ENCODE assay signal across 17 cellular contexts in the genomic region with DNA sequence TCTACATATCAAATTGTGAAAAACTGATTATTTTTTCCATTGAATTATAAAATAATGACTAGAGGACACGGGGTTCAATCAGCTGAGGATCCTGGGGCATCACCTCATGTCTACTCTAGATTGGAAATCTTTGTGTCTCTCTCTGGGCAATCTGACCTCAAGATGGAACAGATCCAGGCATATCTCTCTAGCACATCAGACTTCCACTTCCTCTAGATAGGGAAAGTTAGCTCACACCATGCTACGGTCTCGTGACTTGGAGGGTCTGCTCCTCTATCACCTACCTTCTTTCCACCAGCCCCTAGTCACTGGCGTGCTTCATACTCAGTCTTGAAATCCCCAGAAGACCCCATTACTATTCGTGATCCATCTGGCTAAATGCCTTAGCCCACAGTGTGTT.
DNase-seq lines count a peak whose midpoint lies in the region; ATAC-seq and TF ChIP-seq lines count a peak whose summit lies in the region.
"Had no signal": no experiment of that assay in that cellular context is flagged by ENCODE, and none has a peak within 500 bp of the region (broad histone marks: within the 10 kb centered on the region; RNA-seq: fewer than 3 reads in every experiment).

No MANE protein-coding gene starts in this region.

- H3K36me3 Mint-ChIP-seq in CD8-positive, alpha-beta T cell = peaks cover 43% of the 10 kb centered on the region
- peaks cover 12% of the 10 kb centered on the region for H3K36me3 Mint-ChIP-seq in IgD-negative memory B cell
- peaks cover 12% of the 10 kb centered on the region for H3K36me3 Mint-ChIP-seq in activated naive CD8-positive, alpha-beta T cell
- H3K36me3 Mint-ChIP-seq in naive thymus-derived CD4-positive, alpha-beta T cell = peaks cover 14 to 40% (median 20%) of the 10 kb centered on the region in 5 donors

- H3K27ac ChIP-seq in CD8-positive, alpha-beta T cell (ENCODE audit: low read depth, low read length) = no peak overlapping the region
- peak overlapping the region; percentile 36 for H3K27ac ChIP-seq in naive thymus-derived CD4-positive, alpha-beta T cell (ENCODE audit: low read depth, low read length)
- H3K27ac ChIP-seq: BLaER1, HL-60, thoracic aorta had no signal

- peaks cover 2% of the 10 kb centered on the region for H3K9me3 Mint-ChIP-seq in CD8-positive, alpha-beta T cell
- peaks cover 0 to under 1% (median 0%) of the 10 kb centered on the region in 3 donors for H3K9me3 Mint-ChIP-seq in IgD-negative memory B cell
- H3K9me3 Mint-ChIP-seq in activated naive CD8-positive, alpha-beta T cell (ENCODE audit: low read depth) = peaks cover under 1% of the 10 kb centered on the region
- peaks cover 0 to 2% (median under 1%) of the 10 kb centered on the region in 11 donors for H3K9me3 Mint-ChIP-seq in naive thymus-derived CD4-positive, alpha-beta T cell
- H3K9me3 Mint-ChIP-seq: endodermal cell had no signal

- H3K36me3 ChIP-seq in CD8-positive, alpha-beta T cell (ENCODE audit: insufficient read depth, low read length) = peaks cover 4% of the 10 kb centered on the region
- peaks cover 0 to 12% (median 0%) of the 10 kb centered on the region in 3 experiments for H3K36me3 ChIP-seq in naive thymus-derived CD4-positive, alpha-beta T cell (ENCODE audit: control insufficient read depth in 2 of 3, insufficient read depth in 3 of 3, low read length in 3 of 3)
- H3K36me3 ChIP-seq: BLaER1, thoracic aorta had no signal

- peaks cover 74% of the 10 kb centered on the region for H3K4me1 ChIP-seq in CD8-positive, alpha-beta T cell (ENCODE audit: insufficient read depth, low read length)
- peaks cover 43 to 67% of the 10 kb centered on the region in 2 donors for H3K4me1 ChIP-seq in naive thymus-derived CD4-positive, alpha-beta T cell (ENCODE audit: control insufficient read depth in 2 of 2, insufficient read depth in 2 of 2, low read length in 2 of 2)

- H3K4me3 ChIP-seq in CD8-positive, alpha-beta T cell (ENCODE audit: low read depth, low read length) = no peak overlapping the region
- H3K4me3 ChIP-seq in naive thymus-derived CD4-positive, alpha-beta T cell (ENCODE audit: low read length) = no peak overlapping the region
- H3K4me3 ChIP-seq: BLaER1, thoracic aorta had no signal

- POLR2A ChIA-PET in CD8-positive, alpha-beta T cell (lab: Charles Lee) = no interaction called here
- POLR2A ChIA-PET in naive thymus-derived CD4-positive, alpha-beta T cell (lab: Charles Lee) = no interaction called here

- H3K27ac Mint-ChIP-seq in CD8-positive, alpha-beta T cell = peak overlapping the region; percentile 83
- H3K27ac Mint-ChIP-seq in IgD-negative memory B cell = peak overlapping the region; percentile 95 to 98 (median 95)
- peak overlapping the region; percentile 84 for H3K27ac Mint-ChIP-seq in activated naive CD8-positive, alpha-beta T cell
- H3K27ac Mint-ChIP-seq in naive thymus-derived CD4-positive, alpha-beta T cell = peak overlapping the region; percentile 4 to 98 (median 84)
- H3K27ac Mint-ChIP-seq: endodermal cell had no signal

- no peaks in the 10 kb centered on the region for H3K9me3 ChIP-seq in CD8-positive, alpha-beta T cell (ENCODE audit: low read length)
- H3K9me3 ChIP-seq in naive thymus-derived CD4-positive, alpha-beta T cell (ENCODE audit: control insufficient read depth in 2 of 3, low read length in 3 of 3) = no peaks in the 10 kb centered on the region
- H3K9me3 ChIP-seq: thoracic aorta had no signal

- no peak overlapping the region for H3K4me3 Mint-ChIP-seq in CD8-positive, alpha-beta T cell
- peak overlapping the region in 3 of 4 donors; percentile 1 to 56 (median 8) for H3K4me3 Mint-ChIP-seq in IgD-negative memory B cell
- peak overlapping the region; percentile 1 for H3K4me3 Mint-ChIP-seq in activated naive CD8-positive, alpha-beta T cell
- peak overlapping the region in 7 of 10 donors; percentile 0 to 54 (median 28) for H3K4me3 Mint-ChIP-seq in naive thymus-derived CD4-positive, alpha-beta T cell
- H3K4me3 Mint-ChIP-seq: endodermal cell had no signal

- intact Hi-C loops in CD8-positive, alpha-beta T cell (cut with DNase I, micrococcal nuclease) = no loop called here
- intact Hi-C loops in naive thymus-derived CD4-positive, alpha-beta T cell (cut with micrococcal nuclease) = loop anchor here (1.0 to 10.0 kb wide), 3 partner anchors 9 to 147 kb away; no protein-coding TSS in a partner anchor
- intact Hi-C loops in cardiac septum (cut with DNase I) = loop anchor here (10.0 kb wide), 1 partner anchor 47 kb away; no protein-coding TSS in a partner anchor

- CTCF ChIA-PET in CD8-positive, alpha-beta T cell (lab: Charles Lee) = no interaction called here
- CTCF ChIA-PET in naive thymus-derived CD4-positive, alpha-beta T cell (lab: Charles Lee) = interaction anchor here (1.1 to 1.8 kb wide), 2 partner anchors 17 to 48 kb away, joined by 3 to 5 read pairs; no protein-coding TSS in a partner anchor

- H3K4me1 Mint-ChIP-seq in CD8-positive, alpha-beta T cell (ENCODE audit: low read depth) = peaks cover 84% of the 10 kb centered on the region
- peaks cover 58 to 69% (median 58%) of the 10 kb centered on the region in 3 donors for H3K4me1 Mint-ChIP-seq in IgD-negative memory B cell
- peaks cover 82% of the 10 kb centered on the region for H3K4me1 Mint-ChIP-seq in activated naive CD8-positive, alpha-beta T cell (ENCODE audit: low read depth)
- H3K4me1 Mint-ChIP-seq in naive thymus-derived CD4-positive, alpha-beta T cell = peaks cover 57 to 86% (median 83%) of the 10 kb centered on the region in 7 donors

- TF ChIP-seq CTCF in CD8-positive, alpha-beta T cell (IDR thresholded peaks at IDR 0.05) = no peak

- H3K27me3 ChIP-seq in CD8-positive, alpha-beta T cell (ENCODE audit: insufficient read depth, low read length) = no peaks in the 10 kb centered on the region
- no peaks in the 10 kb centered on the region for H3K27me3 ChIP-seq in naive thymus-derived CD4-positive, alpha-beta T cell (ENCODE audit: control insufficient read depth in 2 of 2, insufficient read depth in 2 of 2, low read length in 2 of 2)
- H3K27me3 ChIP-seq: BLaER1 had no signal

- no peak for ATAC-seq in CD8-positive, alpha-beta T cell
- no peak for ATAC-seq in naive thymus-derived CD4-positive, alpha-beta T cell
- no peak for ATAC-seq in GM18517 (IDR thresholded peaks at IDR 0.05; ENCODE audit: unreplicated experiment)
- no peak for ATAC-seq in HG03469 (IDR thresholded peaks at IDR 0.05; ENCODE audit: unreplicated experiment)

- no peak for DNase-seq in CD8-positive, alpha-beta T cell
- no peak for DNase-seq in naive thymus-derived CD4-positive, alpha-beta T cell
- DNase-seq in cardiac septum (ENCODE audit: low spot score) = no peak
- DNase-seq: caudate nucleus; DMS79; endodermal cell; KG1; midbrain; NCI-H1417; stimulated activated CD4-positive, alpha-beta T cell treated with anti-CD3 and anti-CD28 coated beads, Interleukin-2, amount 100 ng/mL, for 48 hours had no signal

- no peaks in the 10 kb centered on the region for H3K27me3 Mint-ChIP-seq in CD8-positive, alpha-beta T cell (ENCODE audit: low read depth)
- no peaks in the 10 kb centered on the region for H3K27me3 Mint-ChIP-seq in IgD-negative memory B cell
- H3K27me3 Mint-ChIP-seq in activated naive CD8-positive, alpha-beta T cell = no peaks in the 10 kb centered on the region
- H3K27me3 Mint-ChIP-seq in naive thymus-derived CD4-positive, alpha-beta T cell = no peaks in the 10 kb centered on the region

Comparison
In these comparisons a context has a peak if more than half of its experiments do, and no peak if none do; other contexts are left out.
1. intact Hi-C loops: an anchor here in naive thymus-derived CD4-positive, alpha-beta T cell (1.0 to 10.0 kb wide) and cardiac septum (10.0 kb wide); none called in CD8-positive, alpha-beta T cell.